ENCODE assay signal across 1 cellular context in genomic region chr19:58554494-58555368, GRCh38.
TF ChIP-seq lines count a peak whose summit lies in the region.

Gene CHMP2A (minus strand): TSS chr19:58555105. CDS start chr19:58554212, 893 bp downstream.

TF ChIP-seq in HepG2, 621 proteins besides CTCF, POLR2A, EP300 and RAD21 (continued from another document and continues in another):
- TF ChIP-seq, protein P1, sequence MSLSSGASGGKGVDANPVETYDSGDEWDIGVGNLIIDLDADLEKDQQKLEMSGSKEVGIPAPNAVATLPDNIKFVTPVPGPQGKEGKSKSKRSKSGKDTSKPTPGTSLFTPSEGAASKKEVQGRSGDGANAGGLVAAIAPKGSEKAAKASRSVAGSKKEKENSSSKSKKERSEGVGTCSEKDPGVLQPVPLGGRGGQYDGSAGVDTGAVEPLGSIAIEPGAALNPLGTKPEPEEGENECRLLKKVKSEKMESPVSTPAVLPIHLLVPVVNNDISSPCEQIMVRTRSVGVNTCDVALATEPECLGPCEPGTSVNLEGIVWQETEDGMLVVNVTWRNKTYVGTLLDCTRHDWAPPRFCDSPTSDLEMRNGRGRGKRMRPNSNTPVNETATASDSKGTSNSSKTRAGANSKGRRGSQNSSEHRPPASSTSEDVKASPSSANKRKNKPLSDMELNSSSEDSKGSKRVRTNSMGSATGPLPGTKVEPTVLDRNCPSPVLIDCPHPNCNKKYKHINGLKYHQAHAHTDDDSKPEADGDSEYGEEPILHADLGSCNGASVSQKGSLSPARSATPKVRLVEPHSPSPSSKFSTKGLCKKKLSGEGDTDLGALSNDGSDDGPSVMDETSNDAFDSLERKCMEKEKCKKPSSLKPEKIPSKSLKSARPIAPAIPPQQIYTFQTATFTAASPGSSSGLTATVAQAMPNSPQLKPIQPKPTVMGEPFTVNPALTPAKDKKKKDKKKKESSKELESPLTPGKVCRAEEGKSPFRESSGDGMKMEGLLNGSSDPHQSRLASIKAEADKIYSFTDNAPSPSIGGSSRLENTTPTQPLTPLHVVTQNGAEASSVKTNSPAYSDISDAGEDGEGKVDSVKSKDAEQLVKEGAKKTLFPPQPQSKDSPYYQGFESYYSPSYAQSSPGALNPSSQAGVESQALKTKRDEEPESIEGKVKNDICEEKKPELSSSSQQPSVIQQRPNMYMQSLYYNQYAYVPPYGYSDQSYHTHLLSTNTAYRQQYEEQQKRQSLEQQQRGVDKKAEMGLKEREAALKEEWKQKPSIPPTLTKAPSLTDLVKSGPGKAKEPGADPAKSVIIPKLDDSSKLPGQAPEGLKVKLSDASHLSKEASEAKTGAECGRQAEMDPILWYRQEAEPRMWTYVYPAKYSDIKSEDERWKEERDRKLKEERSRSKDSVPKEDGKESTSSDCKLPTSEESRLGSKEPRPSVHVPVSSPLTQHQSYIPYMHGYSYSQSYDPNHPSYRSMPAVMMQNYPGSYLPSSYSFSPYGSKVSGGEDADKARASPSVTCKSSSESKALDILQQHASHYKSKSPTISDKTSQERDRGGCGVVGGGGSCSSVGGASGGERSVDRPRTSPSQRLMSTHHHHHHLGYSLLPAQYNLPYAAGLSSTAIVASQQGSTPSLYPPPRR (CRISPR knock-in tag; IDR thresholded peaks at IDR 0.05; ENCODE audit: borderline replicate concordance) = no peak; the same call in 1 of the 2 replicates
- TF ChIP-seq ZNF362 (CRISPR knock-in tag; IDR thresholded peaks at IDR 0.05; ENCODE audit: borderline replicate concordance) (no peak), ZNF446 (CRISPR knock-in tag; IDR thresholded peaks at IDR 0.05) (no peak), NCOA5 (CRISPR knock-in tag; IDR thresholded peaks at IDR 0.05) (no peak), ZNF484 (CRISPR knock-in tag; IDR thresholded peaks at IDR 0.05; ENCODE audit: borderline replicate concordance, low read depth) (no peak), RFX3 (CRISPR knock-in tag; IDR thresholded peaks at IDR 0.05) (no peak), POLR2AphosphoS5 (IDR thresholded peaks at IDR 0.05; ENCODE audit: low read depth, low read length) (peak; percentile 50), TOE1 (CRISPR knock-in tag; IDR thresholded peaks at IDR 0.05) (no peak), POLR2G (IDR thresholded peaks at IDR 0.05; ENCODE audit: low read depth, low read length) (peak; percentile 87), PITX1 (CRISPR knock-in tag; IDR thresholded peaks at IDR 0.05) (no peak), REXO4 (CRISPR knock-in tag; IDR thresholded peaks at IDR 0.05; ENCODE audit: borderline replicate concordance) (no peak), DPF2 (CRISPR knock-in tag; IDR thresholded peaks at IDR 0.05; ENCODE audit: borderline replicate concordance, low read depth) (no peak), CBX1 (IDR thresholded peaks at IDR 0.05; ENCODE audit: low read depth) (peak; percentile 34), ZIK1 (CRISPR knock-in tag; IDR thresholded peaks at IDR 0.05; ENCODE audit: borderline replicate concordance, low read depth) (no peak), ZNF501 (CRISPR knock-in tag; IDR thresholded peaks at IDR 0.05) (peak; percentile 43; the same call in 1 of the 2 replicates), ZNF143 (CRISPR knock-in tag; IDR thresholded peaks at IDR 0.05) (peak; percentile 70), ZNF773 (CRISPR knock-in tag; IDR thresholded peaks at IDR 0.05; ENCODE audit: borderline replicate concordance) (no peak), ZNF296 (CRISPR knock-in tag; conservative IDR thresholded peaks at IDR 0.05) (no peak), SIX1 (CRISPR knock-in tag; IDR thresholded peaks at IDR 0.05; ENCODE audit: borderline replicate concordance) (no peak), ZNF580 (CRISPR knock-in tag; IDR thresholded peaks at IDR 0.05; ENCODE audit: borderline replicate concordance, low read depth) (no peak), TAF15 (IDR thresholded peaks at IDR 0.05; ENCODE audit: low read depth, low read length, poor library complexity, severe bottlenecking) (peak; percentile 35), ZNF83 (CRISPR knock-in tag; IDR thresholded peaks at IDR 0.05; ENCODE audit: borderline replicate concordance) (no peak), RFX1 (IDR thresholded peaks at IDR 0.05) (no peak), ZNF782 (CRISPR knock-in tag; IDR thresholded peaks at IDR 0.05; ENCODE audit: borderline replicate concordance) (no peak), SAFB2 (CRISPR knock-in tag; IDR thresholded peaks at IDR 0.05; ENCODE audit: borderline replicate concordance, low read depth) (0 out of 2 replicates have a peak, but pooled peaks have one; percentile 34), WIZ (CRISPR knock-in tag; IDR thresholded peaks at IDR 0.05) (no peak), ZNF121 (CRISPR knock-in tag; IDR thresholded peaks at IDR 0.05) (no peak), HCFC1 (IDR thresholded peaks at IDR 0.05; ENCODE audit: low read depth, low read length) (peak; percentile 33), KDM6A (CRISPR knock-in tag; IDR thresholded peaks at IDR 0.05; ENCODE audit: low read depth) (no peak), ARNT2 (CRISPR knock-in tag; IDR thresholded peaks at IDR 0.05; ENCODE audit: low read depth) (peak; percentile 82), FIP1L1 (IDR thresholded peaks at IDR 0.05; ENCODE audit: borderline replicate concordance, insufficient read depth, low read depth, low read length) (no peak), ZBTB40 (IDR thresholded peaks at IDR 0.05) (peak; percentile 75), ZBTB40 (CRISPR knock-in tag; IDR thresholded peaks at IDR 0.05) (no peak), GATA4 (IDR thresholded peaks at IDR 0.05; ENCODE audit: borderline replicate concordance, low read depth) (no peak), IRF9 (CRISPR knock-in tag; IDR thresholded peaks at IDR 0.05; ENCODE audit: borderline replicate concordance) (0 out of 2 replicates have a peak, but pooled peaks have one; percentile 24), ZNF792 (CRISPR knock-in tag; IDR thresholded peaks at IDR 0.05) (no peak), NFRKB (IDR thresholded peaks at IDR 0.05) (no peak), MXD4 (CRISPR knock-in tag; IDR thresholded peaks at IDR 0.05) (no peak), GLI4 (CRISPR knock-in tag; IDR thresholded peaks at IDR 0.05; ENCODE audit: borderline replicate concordance) (no peak), ADNP (CRISPR knock-in tag; IDR thresholded peaks at IDR 0.05) (no peak), REPIN1 (CRISPR knock-in tag; IDR thresholded peaks at IDR 0.05; ENCODE audit: borderline replicate concordance, low read depth) (no peak), ZFP82 (CRISPR knock-in tag; IDR thresholded peaks at IDR 0.05; ENCODE audit: borderline replicate concordance) (0 out of 2 replicates have a peak, but pooled peaks have one; percentile 46), ZNF335 (CRISPR knock-in tag; IDR thresholded peaks at IDR 0.05) (no peak)
- TF ChIP-seq, protein P2, sequence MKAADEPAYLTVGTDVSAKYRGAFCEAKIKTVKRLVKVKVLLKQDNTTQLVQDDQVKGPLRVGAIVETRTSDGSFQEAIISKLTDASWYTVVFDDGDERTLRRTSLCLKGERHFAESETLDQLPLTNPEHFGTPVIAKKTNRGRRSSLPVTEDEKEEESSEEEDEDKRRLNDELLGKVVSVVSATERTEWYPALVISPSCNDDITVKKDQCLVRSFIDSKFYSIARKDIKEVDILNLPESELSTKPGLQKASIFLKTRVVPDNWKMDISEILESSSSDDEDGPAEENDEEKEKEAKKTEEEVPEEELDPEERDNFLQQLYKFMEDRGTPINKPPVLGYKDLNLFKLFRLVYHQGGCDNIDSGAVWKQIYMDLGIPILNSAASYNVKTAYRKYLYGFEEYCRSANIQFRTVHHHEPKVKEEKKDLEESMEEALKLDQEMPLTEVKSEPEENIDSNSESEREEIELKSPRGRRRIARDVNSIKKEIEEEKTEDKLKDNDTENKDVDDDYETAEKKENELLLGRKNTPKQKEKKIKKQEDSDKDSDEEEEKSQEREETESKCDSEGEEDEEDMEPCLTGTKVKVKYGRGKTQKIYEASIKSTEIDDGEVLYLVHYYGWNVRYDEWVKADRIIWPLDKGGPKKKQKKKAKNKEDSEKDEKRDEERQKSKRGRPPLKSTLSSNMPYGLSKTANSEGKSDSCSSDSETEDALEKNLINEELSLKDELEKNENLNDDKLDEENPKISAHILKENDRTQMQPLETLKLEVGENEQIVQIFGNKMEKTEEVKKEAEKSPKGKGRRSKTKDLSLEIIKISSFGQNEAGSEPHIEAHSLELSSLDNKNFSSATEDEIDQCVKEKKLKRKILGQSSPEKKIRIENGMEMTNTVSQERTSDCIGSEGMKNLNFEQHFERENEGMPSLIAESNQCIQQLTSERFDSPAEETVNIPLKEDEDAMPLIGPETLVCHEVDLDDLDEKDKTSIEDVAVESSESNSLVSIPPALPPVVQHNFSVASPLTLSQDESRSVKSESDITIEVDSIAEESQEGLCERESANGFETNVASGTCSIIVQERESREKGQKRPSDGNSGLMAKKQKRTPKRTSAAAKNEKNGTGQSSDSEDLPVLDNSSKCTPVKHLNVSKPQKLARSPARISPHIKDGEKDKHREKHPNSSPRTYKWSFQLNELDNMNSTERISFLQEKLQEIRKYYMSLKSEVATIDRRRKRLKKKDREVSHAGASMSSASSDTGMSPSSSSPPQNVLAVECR (CRISPR knock-in tag; IDR thresholded peaks at IDR 0.05; ENCODE audit: borderline replicate concordance) = peak; percentile 77; the same call in 1 of the 2 replicates
- TF ChIP-seq, protein P3, sequence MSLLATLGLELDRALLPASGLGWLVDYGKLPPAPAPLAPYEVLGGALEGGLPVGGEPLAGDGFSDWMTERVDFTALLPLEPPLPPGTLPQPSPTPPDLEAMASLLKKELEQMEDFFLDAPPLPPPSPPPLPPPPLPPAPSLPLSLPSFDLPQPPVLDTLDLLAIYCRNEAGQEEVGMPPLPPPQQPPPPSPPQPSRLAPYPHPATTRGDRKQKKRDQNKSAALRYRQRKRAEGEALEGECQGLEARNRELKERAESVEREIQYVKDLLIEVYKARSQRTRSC (CRISPR knock-in tag; IDR thresholded peaks at IDR 0.05; ENCODE audit: low read depth) = no peak
